9 cellular contexts compared by ENCODE assay signal in the genomic region with DNA sequence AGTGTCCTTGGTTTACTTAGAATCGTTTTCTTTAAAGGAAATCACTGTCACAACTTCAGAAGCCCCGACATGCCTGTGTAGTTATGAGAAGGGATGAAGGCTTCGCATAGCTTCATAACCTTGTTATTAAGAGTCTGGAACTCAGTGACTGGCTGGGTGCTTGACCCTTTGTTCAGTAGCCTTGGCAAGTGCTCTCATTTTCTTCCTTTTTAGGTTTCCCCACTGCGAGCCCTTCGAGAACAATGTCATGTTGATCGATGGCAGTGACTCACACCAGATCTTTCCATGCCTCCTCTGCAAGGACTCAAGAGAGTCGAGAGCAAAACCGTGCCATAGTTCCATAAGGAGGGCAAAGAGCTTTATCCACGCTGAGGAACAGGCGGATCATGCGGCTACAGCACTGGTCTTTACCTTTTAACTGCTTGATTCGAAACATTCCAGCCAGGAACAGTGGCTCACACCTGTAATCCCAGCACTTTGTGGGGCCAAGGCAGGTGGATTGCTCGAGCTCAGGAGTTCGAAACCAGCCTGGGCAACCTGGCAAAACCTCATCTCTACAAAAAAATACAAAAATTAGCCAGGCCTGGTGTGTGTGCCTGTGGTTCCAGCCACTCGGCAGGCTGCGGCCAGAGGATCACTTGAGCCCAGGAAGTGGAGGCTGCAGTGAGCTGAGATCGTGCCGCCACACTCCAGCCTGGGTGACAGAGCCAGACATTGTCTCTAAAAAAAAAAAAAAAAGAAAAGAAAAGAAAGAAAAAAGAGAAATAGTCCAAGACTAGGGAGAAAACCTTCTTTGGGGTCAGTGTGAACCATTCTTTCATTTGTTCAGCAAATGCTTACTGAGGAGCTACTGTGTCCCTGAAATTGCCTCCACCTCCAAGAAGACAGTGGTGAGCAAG.
DNase-seq lines count a peak whose midpoint lies in the region; ATAC-seq, FAIRE-seq and TF ChIP-seq lines count a peak whose summit lies in the region.
"Had no signal": no experiment of that assay in that cellular context is flagged by ENCODE, and none has a peak within 500 bp of the region (broad histone marks: within the 10 kb centered on the region; RNA-seq: fewer than 3 reads in every experiment).

No MANE protein-coding gene starts in this region.

- peaks cover 27% of the 10 kb centered on the region for H3K9me3 ChIP-seq in endodermal cell (ENCODE audit: control insufficient read depth, low read length)
- H3K9me3 ChIP-seq in mucosa of descending colon = peaks cover 8% of the 10 kb centered on the region

- no peaks in the 10 kb centered on the region for H3K27me3 ChIP-seq in endodermal cell (ENCODE audit: control insufficient read depth, insufficient read depth, low read length, poor library complexity, severe bottlenecking)

- TF ChIP-seq POLR2A in GM18505 (IDR thresholded peaks at IDR 0.05; ENCODE audit: borderline replicate concordance, extremely low read depth, insufficient read depth, insufficient read length) (no peak), GM12891 (IDR thresholded peaks at IDR 0.05; ENCODE audit: low read depth, low read length) (no peak)

- H3K27me3 Mint-ChIP-seq in activated T-cell treated with anti-CD3 and anti-CD28 coated beads, Interleukin-2, amount 50 U/mL, for 72 hours (ENCODE audit: low read depth) = peaks cover 29% of the 10 kb centered on the region
- H3K27me3 Mint-ChIP-seq in endodermal cell (ENCODE audit: insufficient read depth) = peaks cover 2% of the 10 kb centered on the region

- no peak for TF ChIP-seq CTCF in endodermal cell (conservative IDR thresholded peaks at IDR 0.05)
- TF ChIP-seq CTCF in mucosa of descending colon (IDR thresholded peaks at IDR 0.05) = no peak

- no peak overlapping the region for H3K27ac Mint-ChIP-seq in activated T-cell treated with anti-CD3 and anti-CD28 coated beads, Interleukin-2, amount 50 U/mL, for 72 hours
- peak overlapping the region; percentile 78 for H3K27ac Mint-ChIP-seq in endodermal cell

- no peak for DNase-seq in activated T-cell treated with anti-CD3 and anti-CD28 coated beads, Interleukin-2, amount 50 U/mL, for 72 hours
- DNase-seq in activated T-cell treated with anti-CD3 and anti-CD28 coated beads for 4 hours = no peak
- DNase-seq in endodermal cell = no peak
- DNase-seq in mucosa of descending colon = peak in 1 of 3 donors; percentile 48
- DNase-seq in ureter (ENCODE audit: low spot score) = peak; percentile 84
- DNase-seq in germinal center (ENCODE audit: low spot score) = no peak
- DNase-seq in GM12891 (ENCODE audit: insufficient read length, low spot score) = no peak

- peak overlapping the region; percentile 94 for H3K27ac ChIP-seq in endodermal cell (ENCODE audit: low read depth, low read length)
- H3K27ac ChIP-seq: C4-2B had no signal

- H3K9ac ChIP-seq in endodermal cell (ENCODE audit: extremely low read depth, low read length, poor library complexity, severe bottlenecking) = no peak overlapping the region

- intact Hi-C loops in mucosa of descending colon (cut with DNase I, micrococcal nuclease) = no loop called here

- ATAC-seq in activated T-cell treated with anti-CD3 and anti-CD28 coated beads, Interleukin-2, amount 50 U/mL, for 72 hours (replicated peaks in 1 of 2) = no peak
- ATAC-seq in mucosa of descending colon (peak; percentile 65), GM18505 (IDR thresholded peaks at IDR 0.05; ENCODE audit: unreplicated experiment) (no peak)

- peaks cover 5% of the 10 kb centered on the region for H3K4me1 ChIP-seq in endodermal cell (ENCODE audit: control insufficient read depth, insufficient read depth, low read length)
- H3K4me1 ChIP-seq in mucosa of descending colon (ENCODE audit: low read depth) = peaks cover 4% of the 10 kb centered on the region

- H3K36me3 ChIP-seq in endodermal cell (ENCODE audit: control insufficient read depth, insufficient read depth, low read length) = no peaks in the 10 kb centered on the region
- H3K36me3 ChIP-seq in mucosa of descending colon (ENCODE audit: low read depth) = no peaks in the 10 kb centered on the region

- no peak for FAIRE-seq in GM12891 (lab: Jason Lieb, UNC)

- H3K4me3 Mint-ChIP-seq in activated T-cell treated with anti-CD3 and anti-CD28 coated beads, Interleukin-2, amount 50 U/mL, for 72 hours = peak overlapping the region; percentile 23 to 47
- no peak overlapping the region for H3K4me3 Mint-ChIP-seq in endodermal cell

- H3K9me3 Mint-ChIP-seq in activated T-cell treated with anti-CD3 and anti-CD28 coated beads, Interleukin-2, amount 50 U/mL, for 72 hours = no peaks in the 10 kb centered on the region
- peaks cover 34% of the 10 kb centered on the region for H3K9me3 Mint-ChIP-seq in endodermal cell

- H3K4me3 ChIP-seq in endodermal cell (ENCODE audit: low read length) (no peak overlapping the region), mucosa of descending colon (no peak overlapping the region)

- WGBS in endodermal cell (ENCODE audit: insufficient coverage in 1 of 2, insufficient read length in 1 of 2), 2 experiments = 54 to 79% methylated on average over 15 to 18 of the region's 18 CpGs

- peaks cover 0 to 4% of the 10 kb centered on the region in 2 donors for H3K36me3 Mint-ChIP-seq in activated T-cell treated with anti-CD3 and anti-CD28 coated beads, Interleukin-2, amount 50 U/mL, for 72 hours (ENCODE audit: insufficient read depth in 2 of 2)
- H3K36me3 Mint-ChIP-seq in endodermal cell (ENCODE audit: low read depth) = peaks cover 9% of the 10 kb centered on the region

- H3K4me1 Mint-ChIP-seq in activated T-cell treated with anti-CD3 and anti-CD28 coated beads, Interleukin-2, amount 50 U/mL, for 72 hours (ENCODE audit: low read depth) = peaks cover 20% of the 10 kb centered on the region
- H3K4me1 Mint-ChIP-seq in endodermal cell = peaks cover 33% of the 10 kb centered on the region

TF ChIP-seq in GM12891, 5 proteins besides CTCF, POLR2A, EP300 and RAD21:
- TF ChIP-seq TAF1 (IDR thresholded peaks at IDR 0.05; ENCODE audit: low read depth, low read length) = no peak
TF ChIP-seq in GM12891: peak in this region for 0.
